30 cellular contexts compared by ENCODE assay signal in genomic region chr3:21587894-21588293, GRCh38.
"Had no signal": no experiment of that assay in that cellular context is flagged by ENCODE, and none has a peak within 500 bp of the region (broad histone marks: within the 10 kb centered on the region; RNA-seq: fewer than 3 reads in every experiment).

No MANE protein-coding gene starts in this region.

- H3K36me3 Mint-ChIP-seq: activated CD4-positive, alpha-beta memory T cell treated with anti-CD3 and anti-CD28 coated beads for 36 hours; activated naive CD8-positive, alpha-beta T cell; T-cell had no signal

- ATAC-seq: activated CD4-positive, alpha-beta T cell treated with anti-CD3 and anti-CD28 coated beads for 36 hours; activated T-cell treated with anti-CD3 and anti-CD28 coated beads, Interleukin-2, amount 50 U/mL, for 4 hours; activated T-helper 17 cell treated with anti-CD3 and anti-CD28 coated beads, Interleukin-2, amount 50 U/mL, for 72 hours; body of pancreas; effector memory CD8-positive, alpha-beta T cell; foreskin keratinocyte; gastrocnemius medialis; heart right ventricle; T-cell had no signal

- H3K4me2 ChIP-seq: hepatocyte had no signal

- H3K27ac ChIP-seq: body of pancreas, esophagus muscularis mucosa, foreskin keratinocyte, gastrocnemius medialis, heart right ventricle, hepatocyte had no signal

- H3K9me3 ChIP-seq: body of pancreas, esophagus muscularis mucosa, gastrocnemius medialis, heart right ventricle had no signal

- H3K27me3 Mint-ChIP-seq: activated CD4-positive, alpha-beta memory T cell treated with anti-CD3 and anti-CD28 coated beads for 36 hours; activated CD4-positive, alpha-beta T cell treated with anti-CD3 and anti-CD28 coated beads for 36 hours; activated CD4-positive, alpha-beta T cell treated with anti-CD3 and anti-CD28 coated beads, Interleukin-2, amount 10 ng/mL, durations not matched to agents 24 days and 14 days; activated naive CD8-positive, alpha-beta T cell; activated T-helper 17 cell treated with anti-CD3 and anti-CD28 coated beads, Interleukin-2, amount 50 U/mL, for 72 hours; effector memory CD8-positive, alpha-beta T cell; T-cell had no signal

- H3K27ac Mint-ChIP-seq: activated CD4-positive, alpha-beta memory T cell treated with anti-CD3 and anti-CD28 coated beads for 36 hours; activated CD4-positive, alpha-beta T cell treated with anti-CD3 and anti-CD28 coated beads for 36 hours; activated CD4-positive, alpha-beta T cell treated with anti-CD3 and anti-CD28 coated beads, Interleukin-2, amount 10 ng/mL, durations not matched to agents 24 days and 14 days; activated naive CD8-positive, alpha-beta T cell; activated T-helper 17 cell treated with anti-CD3 and anti-CD28 coated beads, Interleukin-2, amount 50 U/mL, for 72 hours; effector memory CD8-positive, alpha-beta T cell; T-cell; T-helper 1 cell treated with Interleukin-12 subunit alpha and Interleukin-12 subunit beta and Interleukin-4 antibody, amounts not matched to agents 30 μg/mL and 1 μg/mL, for 36 hours had no signal

- H3K36me3 ChIP-seq: esophagus muscularis mucosa, gastrocnemius medialis, heart right ventricle had no signal

- H3K79me2 ChIP-seq: hepatocyte had no signal

- H3K4me3 ChIP-seq: body of pancreas, esophagus muscularis mucosa, gastrocnemius medialis, heart right ventricle, hepatocyte had no signal

- DNase-seq: activated CD4-positive, alpha-beta memory T cell treated with anti-CD3 and anti-CD28 coated beads for 36 hours; activated CD4-positive, alpha-beta T cell treated with anti-CD3 and anti-CD28 coated beads for 36 hours; activated CD4-positive, alpha-beta T cell treated with anti-CD3 and anti-CD28 coated beads, Interleukin-2, amount 10 ng/mL, durations not matched to agents 24 days and 14 days; activated CD4-positive, CD25-positive, alpha-beta regulatory T cell; activated CD4-positive, CD25-positive, alpha-beta regulatory T cell treated with anti-CD3 and anti-CD28 coated beads, Interleukin-2, amount 50 U/mL, for 72 hours; activated effector memory CD4-positive, alpha-beta T cell treated with Interleukin-2 at 50 U/mL for 16 hours; activated gamma-delta T cell treated with Interleukin-2 at 50 U/mL for 16 hours; activated naive CD4-positive, alpha-beta T cell treated with anti-CD3 and anti-CD28 coated beads, Interleukin-2, amount 50 U/mL, for 16 hours; activated naive CD4-positive, alpha-beta T cell treated with Interleukin-2 at 50 U/mL for 16 hours; activated T-cell treated with anti-CD3 and anti-CD28 coated beads, Interleukin-2, amount 50 U/mL, for 4 hours; amniotic stem cell; aorta; body of pancreas; caudate nucleus; cortex of kidney; dermis blood vessel endothelial cell; effector CD4-positive, alpha-beta T cell; effector memory CD8-positive, alpha-beta T cell; erythroblast; foreskin keratinocyte; gastrocnemius medialis; glutamatergic neuron; heart right ventricle; T-cell; T1000 had no signal

- H3K4me1 ChIP-seq: body of pancreas, esophagus muscularis mucosa, foreskin keratinocyte had no signal

- H2AFZ ChIP-seq: hepatocyte had no signal

- H3K4me3 Mint-ChIP-seq: activated CD4-positive, alpha-beta memory T cell treated with anti-CD3 and anti-CD28 coated beads for 36 hours; activated CD4-positive, alpha-beta T cell treated with anti-CD3 and anti-CD28 coated beads for 36 hours; activated CD4-positive, alpha-beta T cell treated with anti-CD3 and anti-CD28 coated beads, Interleukin-2, amount 10 ng/mL, durations not matched to agents 24 days and 14 days; activated naive CD8-positive, alpha-beta T cell; activated T-cell treated with anti-CD3 and anti-CD28 coated beads, Interleukin-2, amount 50 U/mL, for 4 hours; activated T-helper 17 cell treated with anti-CD3 and anti-CD28 coated beads, Interleukin-2, amount 50 U/mL, for 72 hours; effector memory CD8-positive, alpha-beta T cell; T-cell; T-helper 1 cell treated with Interleukin-12 subunit alpha and Interleukin-12 subunit beta and Interleukin-4 antibody, amounts not matched to agents 30 μg/mL and 1 μg/mL, for 36 hours had no signal

- H3K27me3 ChIP-seq: body of pancreas, esophagus muscularis mucosa, foreskin keratinocyte, gastrocnemius medialis, heart right ventricle, hepatocyte had no signal

- H3K4me1 Mint-ChIP-seq: activated CD4-positive, alpha-beta T cell treated with anti-CD3 and anti-CD28 coated beads for 36 hours; activated CD4-positive, alpha-beta T cell treated with anti-CD3 and anti-CD28 coated beads, Interleukin-2, amount 10 ng/mL, durations not matched to agents 24 days and 14 days; activated T-helper 17 cell treated with anti-CD3 and anti-CD28 coated beads, Interleukin-2, amount 50 U/mL, for 72 hours; T-cell had no signal
